Comparison of ENCODE assay signal across 2 cellular contexts in the genomic region with DNA sequence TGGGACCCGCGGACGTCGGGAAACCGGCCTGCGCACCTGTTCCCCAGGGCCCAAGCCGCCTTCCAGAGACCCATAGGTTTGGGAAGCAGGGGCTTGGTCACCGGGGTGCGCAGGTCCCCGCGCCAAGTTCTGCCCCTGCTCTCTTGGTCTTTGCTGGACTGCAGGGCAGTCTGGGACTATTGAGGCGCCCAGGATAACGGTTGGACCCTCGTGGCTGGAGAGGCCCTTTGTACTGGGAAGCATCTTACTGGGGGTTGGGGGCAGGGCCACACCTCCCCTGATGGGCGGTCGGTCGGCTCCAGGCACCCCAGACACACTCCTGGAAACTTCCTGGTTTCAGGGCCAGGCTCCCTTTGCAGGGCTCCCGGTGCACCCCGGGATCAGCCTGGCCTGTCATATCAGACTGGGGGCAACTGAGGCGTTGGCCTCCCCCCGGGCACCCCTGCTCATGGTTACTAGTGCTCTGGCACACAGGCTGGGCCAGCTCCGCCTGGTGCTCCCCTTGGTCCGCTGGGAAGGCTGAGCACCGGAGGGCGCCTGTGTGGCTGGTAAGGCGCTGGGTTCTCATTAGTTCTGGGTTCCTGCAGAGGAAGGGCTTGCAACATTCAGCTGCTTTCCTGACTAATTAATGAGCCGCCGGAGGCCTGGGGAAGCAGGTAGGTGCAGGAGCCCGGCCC.
TF ChIP-seq lines count a peak whose summit lies in the region.

No MANE protein-coding gene starts in this region.

TF ChIP-seq in SK-N-SH, 30 proteins besides CTCF, POLR2A, EP300 and RAD21 (continued from another document):
- TF ChIP-seq, protein P1, sequence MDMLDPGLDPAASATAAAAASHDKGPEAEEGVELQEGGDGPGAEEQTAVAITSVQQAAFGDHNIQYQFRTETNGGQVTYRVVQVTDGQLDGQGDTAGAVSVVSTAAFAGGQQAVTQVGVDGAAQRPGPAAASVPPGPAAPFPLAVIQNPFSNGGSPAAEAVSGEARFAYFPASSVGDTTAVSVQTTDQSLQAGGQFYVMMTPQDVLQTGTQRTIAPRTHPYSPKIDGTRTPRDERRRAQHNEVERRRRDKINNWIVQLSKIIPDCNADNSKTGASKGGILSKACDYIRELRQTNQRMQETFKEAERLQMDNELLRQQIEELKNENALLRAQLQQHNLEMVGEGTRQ (IDR thresholded peaks at IDR 0.05; ENCODE audit: borderline replicate concordance, low read depth, low read length): no peak
- TF ChIP-seq FOSL2 (IDR thresholded peaks at IDR 0.05; ENCODE audit: borderline replicate concordance, low read depth): no peak

TF ChIP-seq in SK-N-SH treated with all-trans-retinoic acid at 6 μM for 48 hours, 23 proteins besides CTCF, POLR2A, EP300 and RAD21 (continued from another document):
- TF ChIP-seq TOX (CRISPR knock-in tag; IDR thresholded peaks at IDR 0.05; ENCODE audit: borderline replicate concordance) (no peak), ESRRG (CRISPR knock-in tag; IDR thresholded peaks at IDR 0.05) (no peak), RARB (CRISPR knock-in tag; IDR thresholded peaks at IDR 0.05) (no peak), OSR1 (CRISPR knock-in tag; IDR thresholded peaks at IDR 0.05) (no peak), BACH2 (CRISPR knock-in tag; IDR thresholded peaks at IDR 0.05; ENCODE audit: borderline replicate concordance) (no peak), CSDC2 (CRISPR knock-in tag; IDR thresholded peaks at IDR 0.05) (no peak), GLIS3 (CRISPR knock-in tag; IDR thresholded peaks at IDR 0.05) (no peak), TCF4 (CRISPR knock-in tag; IDR thresholded peaks at IDR 0.05; ENCODE audit: borderline replicate concordance) (no peak), ZNF8 (CRISPR knock-in tag; IDR thresholded peaks at IDR 0.05) (no peak), ZFP30 (CRISPR knock-in tag; IDR thresholded peaks at IDR 0.05) (no peak)
- TF ChIP-seq, protein P2, sequence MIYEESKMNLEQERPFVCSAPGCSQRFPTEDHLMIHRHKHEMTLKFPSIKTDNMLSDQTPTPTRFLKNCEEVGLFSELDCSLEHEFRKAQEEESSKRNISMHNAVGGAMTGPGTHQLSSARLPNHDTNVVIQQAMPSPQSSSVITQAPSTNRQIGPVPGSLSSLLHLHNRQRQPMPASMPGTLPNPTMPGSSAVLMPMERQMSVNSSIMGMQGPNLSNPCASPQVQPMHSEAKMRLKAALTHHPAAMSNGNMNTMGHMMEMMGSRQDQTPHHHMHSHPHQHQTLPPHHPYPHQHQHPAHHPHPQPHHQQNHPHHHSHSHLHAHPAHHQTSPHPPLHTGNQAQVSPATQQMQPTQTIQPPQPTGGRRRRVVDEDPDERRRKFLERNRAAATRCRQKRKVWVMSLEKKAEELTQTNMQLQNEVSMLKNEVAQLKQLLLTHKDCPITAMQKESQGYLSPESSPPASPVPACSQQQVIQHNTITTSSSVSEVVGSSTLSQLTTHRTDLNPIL (CRISPR knock-in tag; IDR thresholded peaks at IDR 0.05; ENCODE audit: low read depth): no peak
- TF ChIP-seq, protein P3, sequence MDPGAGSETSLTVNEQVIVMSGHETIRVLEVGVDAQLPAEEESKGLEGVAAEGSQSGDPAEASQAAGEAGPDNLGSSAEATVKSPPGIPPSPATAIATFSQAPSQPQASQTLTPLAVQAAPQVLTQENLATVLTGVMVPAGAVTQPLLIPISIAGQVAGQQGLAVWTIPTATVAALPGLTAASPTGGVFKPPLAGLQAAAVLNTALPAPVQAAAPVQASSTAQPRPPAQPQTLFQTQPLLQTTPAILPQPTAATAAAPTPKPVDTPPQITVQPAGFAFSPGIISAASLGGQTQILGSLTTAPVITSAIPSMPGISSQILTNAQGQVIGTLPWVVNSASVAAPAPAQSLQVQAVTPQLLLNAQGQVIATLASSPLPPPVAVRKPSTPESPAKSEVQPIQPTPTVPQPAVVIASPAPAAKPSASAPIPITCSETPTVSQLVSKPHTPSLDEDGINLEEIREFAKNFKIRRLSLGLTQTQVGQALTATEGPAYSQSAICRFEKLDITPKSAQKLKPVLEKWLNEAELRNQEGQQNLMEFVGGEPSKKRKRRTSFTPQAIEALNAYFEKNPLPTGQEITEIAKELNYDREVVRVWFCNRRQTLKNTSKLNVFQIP (CRISPR knock-in tag; IDR thresholded peaks at IDR 0.05; ENCODE audit: borderline replicate concordance, low read depth): no peak
TF ChIP-seq in SK-N-SH treated with all-trans-retinoic acid at 6 μM for 48 hours: peak in this region for 0.
